17 cellular contexts compared by ENCODE assay signal in the genomic region with DNA sequence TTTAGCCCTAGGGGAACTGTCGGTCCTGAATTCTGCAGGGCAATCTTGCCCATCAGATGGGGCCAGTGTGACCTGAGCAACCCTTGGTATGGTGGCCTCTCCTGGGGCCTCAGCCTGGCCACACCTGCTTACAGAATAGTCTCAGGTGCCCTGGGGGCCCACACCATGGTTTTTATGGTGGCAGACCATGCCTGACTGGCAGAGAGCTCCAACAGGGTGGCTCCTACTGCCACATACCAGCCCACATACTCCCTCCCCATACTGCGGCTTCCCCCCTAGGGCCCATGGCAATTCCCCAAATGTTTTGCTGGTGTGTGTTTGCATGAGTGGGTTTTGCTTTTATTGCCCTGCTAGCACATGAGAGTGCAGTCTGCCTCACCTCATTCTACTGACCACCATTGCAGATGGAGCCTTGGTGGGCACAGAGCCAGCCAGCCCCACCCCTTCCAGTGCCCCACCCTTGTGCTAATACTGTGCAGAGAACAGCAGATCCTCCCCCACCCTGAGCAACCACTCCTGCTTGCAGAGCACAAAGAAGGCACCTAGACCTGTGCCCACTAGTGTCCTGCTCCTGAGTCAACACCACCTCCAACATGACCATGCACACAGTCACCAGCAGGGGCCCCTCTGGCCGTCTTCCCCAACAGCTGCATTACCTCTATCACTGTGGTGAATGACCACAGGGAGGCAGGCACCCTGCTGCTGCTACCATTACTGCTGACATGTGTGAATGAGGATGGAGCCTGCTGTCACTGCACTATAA.
DNase-seq lines count a peak whose midpoint lies in the region; ATAC-seq and TF ChIP-seq lines count a peak whose summit lies in the region.
"Had no signal": no experiment of that assay in that cellular context is flagged by ENCODE, and none has a peak within 500 bp of the region (broad histone marks: within the 10 kb centered on the region; RNA-seq: fewer than 3 reads in every experiment).

No MANE protein-coding gene starts in this region.

- H3K79me2 ChIP-seq in mesendoderm (ENCODE audit: control insufficient read depth, insufficient read depth, low read length) = no peaks in the 10 kb centered on the region

- H3K4me1 Mint-ChIP-seq in activated CD4-positive, alpha-beta T cell treated with anti-CD3 and anti-CD28 coated beads, Interleukin-2, amount 10 ng/mL, durations not matched to agents 7 days and 5 days = no peaks in the 10 kb centered on the region
- H3K4me1 Mint-ChIP-seq: naive B cell; stimulated activated memory B cell treated with anti-CD40 and anti-IgM and Interleukin-4, amounts not matched to agents 10 μg/mL and 1 μg/mL and 100 μg/mL, for 72 hours had no signal

- H3K4me2 ChIP-seq in mesendoderm (ENCODE audit: low read length) = no peak overlapping the region

- H3K4me1 ChIP-seq in body of pancreas (peaks cover 30% of the 10 kb centered on the region), mesendoderm (ENCODE audit: control insufficient read depth, low read depth, low read length) (peaks cover 3% of the 10 kb centered on the region)
- H3K4me1 ChIP-seq: right atrium auricular region had no signal

- H3K4me3 Mint-ChIP-seq in activated CD4-positive, alpha-beta T cell treated with anti-CD3 and anti-CD28 coated beads, Interleukin-2, amount 10 ng/mL, durations not matched to agents 7 days and 5 days = no peak overlapping the region
- H3K4me3 Mint-ChIP-seq: naive B cell; stimulated activated memory B cell treated with anti-CD40 and anti-IgM and Interleukin-4, amounts not matched to agents 10 μg/mL and 1 μg/mL and 100 μg/mL, for 72 hours had no signal

- H2AK5ac ChIP-seq in mesendoderm (ENCODE audit: low read length) = no peak overlapping the region

- peak in 2 of 7 experiments; percentile 7 to 19 for TF ChIP-seq CTCF in body of pancreas (IDR thresholded peaks at IDR 0.05)
- TF ChIP-seq CTCF in RWPE1 (conservative IDR thresholded peaks at IDR 0.05; ENCODE audit: low read depth) = no peak

- no peaks in the 10 kb centered on the region for H3K79me1 ChIP-seq in mesendoderm (ENCODE audit: low read length)

- peaks cover 12% of the 10 kb centered on the region for H3K36me3 Mint-ChIP-seq in activated CD4-positive, alpha-beta T cell treated with anti-CD3 and anti-CD28 coated beads, Interleukin-2, amount 10 ng/mL, durations not matched to agents 7 days and 5 days (ENCODE audit: low read depth)

- no peak overlapping the region for H3K27ac ChIP-seq in body of pancreas
- H3K27ac ChIP-seq in mesendoderm (ENCODE audit: low read depth, low read length) = no peak overlapping the region
- H3K27ac ChIP-seq in RWPE1 = no peak overlapping the region
- H3K27ac ChIP-seq: right atrium auricular region had no signal

- H3K36me3 ChIP-seq in body of pancreas (replicated peaks in 1 of 2; ENCODE audit: insufficient read depth in 1 of 2, low read depth in 2 of 2) = no peaks in the 10 kb centered on the region
- no peaks in the 10 kb centered on the region for H3K36me3 ChIP-seq in mesendoderm (ENCODE audit: control insufficient read depth, insufficient read depth, low read length)

- H3K27me3 Mint-ChIP-seq in activated CD4-positive, alpha-beta T cell treated with anti-CD3 and anti-CD28 coated beads, Interleukin-2, amount 10 ng/mL, durations not matched to agents 7 days and 5 days = no peaks in the 10 kb centered on the region
- H3K27me3 Mint-ChIP-seq: stimulated activated memory B cell treated with anti-CD40 and anti-IgM and Interleukin-4, amounts not matched to agents 10 μg/mL and 1 μg/mL and 100 μg/mL, for 72 hours had no signal

- H3K9me3 ChIP-seq in body of pancreas = no peaks in the 10 kb centered on the region

- no peak overlapping the region for H3K27ac Mint-ChIP-seq in activated CD4-positive, alpha-beta T cell treated with anti-CD3 and anti-CD28 coated beads, Interleukin-2, amount 10 ng/mL, durations not matched to agents 7 days and 5 days
- H3K27ac Mint-ChIP-seq: naive B cell; stimulated activated memory B cell treated with anti-CD40 and anti-IgM and Interleukin-4, amounts not matched to agents 10 μg/mL and 1 μg/mL and 100 μg/mL, for 72 hours had no signal

- POLR2A ChIA-PET in activated CD4-positive, alpha-beta T cell treated with anti-CD3 and anti-CD28 coated beads, Interleukin-2, amount 10 ng/mL, durations not matched to agents 7 days and 5 days (lab: Charles Lee) = no interaction called here
- POLR2A ChIA-PET in RWPE1 (lab: Yijun Ruan, JAX; ENCODE audit: low non-redundant PET) = no interaction called here

- H4K8ac ChIP-seq in mesendoderm (ENCODE audit: low read depth, low read length) = no peak overlapping the region

- H3K4me3 ChIP-seq in body of pancreas = no peak overlapping the region
- no peak overlapping the region for H3K4me3 ChIP-seq in mesendoderm (ENCODE audit: low read length)
- H3K4me3 ChIP-seq: right atrium auricular region had no signal

- intact Hi-C loops in body of pancreas (cut with DNase I) = no loop called here

- peak; percentile 40 for ATAC-seq in body of pancreas
- ATAC-seq: SK-N-SH treated with all-trans-retinoic acid at 6 μM for 48 hours; stimulated activated memory B cell treated with anti-CD40 and anti-IgM and Interleukin-4, amounts not matched to agents 10 μg/mL and 1 μg/mL and 100 μg/mL, for 72 hours had no signal

- peaks cover 14% of the 10 kb centered on the region for H3K9me3 Mint-ChIP-seq in activated CD4-positive, alpha-beta T cell treated with anti-CD3 and anti-CD28 coated beads, Interleukin-2, amount 10 ng/mL, durations not matched to agents 7 days and 5 days

- H3K56ac ChIP-seq in mesendoderm (ENCODE audit: low read length) = no peak overlapping the region

- TF ChIP-seq POLR2A in body of pancreas (IDR thresholded peaks at IDR 0.05) = no peak

- no peak overlapping the region for H3K23ac ChIP-seq in mesendoderm (ENCODE audit: low read length)

- DNase-seq in Daoy (ENCODE audit: low read depth) = peak; percentile 55
- DNase-seq in HuH-7 (ENCODE audit: low spot score) = peak; percentile 8
- no peak for DNase-seq in body of pancreas
- DNase-seq in mesendoderm = peak; percentile 83
- no peak for DNase-seq in NCI-H1105 treated with DMSO at 0.1 percent for 48 hours (lab: John Stamatoyannopoulos, UW)
- DNase-seq in activated CD4-positive, alpha-beta T cell treated with anti-CD3 and anti-CD28 coated beads, Interleukin-2, amount 10 ng/mL, durations not matched to agents 7 days and 5 days = no peak
- no peak for DNase-seq in RWPE1 (ENCODE audit: low spot score)
- no peak for DNase-seq in GDM1 (lab: John Stamatoyannopoulos, UW)
- DNase-seq: dermis blood vessel endothelial cell; foreskin melanocyte; naive B cell; NCI-H187; NCI-H774; stimulated activated CD4-positive, alpha-beta T cell treated with anti-CD3 and anti-CD28 coated beads, Interleukin-4, amount 100 ng/mL, for 24 hours had no signal

- no peak overlapping the region for H2BK120ac ChIP-seq in mesendoderm (ENCODE audit: low read depth, low read length)

- no peak overlapping the region for H4K5ac ChIP-seq in mesendoderm (ENCODE audit: low read length)

- no peak overlapping the region for H2BK5ac ChIP-seq in mesendoderm (ENCODE audit: low read length)

- CTCF ChIA-PET in activated CD4-positive, alpha-beta T cell treated with anti-CD3 and anti-CD28 coated beads, Interleukin-2, amount 10 ng/mL, durations not matched to agents 7 days and 5 days (lab: Charles Lee) = no interaction called here
- CTCF ChIA-PET in RWPE1 (lab: Yijun Ruan, JAX) = no interaction called here

- no peak overlapping the region for H3K4ac ChIP-seq in mesendoderm (ENCODE audit: low read depth, low read length)

- H3K18ac ChIP-seq in mesendoderm (ENCODE audit: low read length) = no peak overlapping the region

- no peak overlapping the region for H3K9ac ChIP-seq in mesendoderm (ENCODE audit: low read length)

- 80 to 82% methylated on average over 1 to 3 of the region's 3 CpGs for WGBS in body of pancreas, 2 donors
- no CpG with 5 or more reads among the region's 3 CpGs for WGBS in mesendoderm (ENCODE audit: extremely low coverage, insufficient coverage, low lambda C conversion rate)

- no peak overlapping the region for H2BK15ac ChIP-seq in mesendoderm (replicated peaks; ENCODE audit: low read depth)

- H3K27me3 ChIP-seq in body of pancreas (no peaks in the 10 kb centered on the region), mesendoderm (ENCODE audit: insufficient read depth, low read length, poor library complexity) (no peaks in the 10 kb centered on the region)
- H3K27me3 ChIP-seq: right atrium auricular region had no signal

Comparison
In these comparisons a context has a peak if more than half of its experiments do, and no peak if none do; other contexts are left out.
1. DNase-seq: peak in Daoy (single experiment), HuH-7 (single experiment) and mesendoderm (single experiment); none in body of pancreas (0 of 4), NCI-H1105 treated with DMSO at 0.1 percent for 48 hours (single experiment), activated CD4-positive, alpha-beta T cell treated with anti-CD3 and anti-CD28 coated beads, Interleukin-2, amount 10 ng/mL, durations not matched to agents 7 days and 5 days (single experiment), RWPE1 (single experiment) and GDM1 (single experiment).